In genomic region chr17:4375039-4375748, GRCh38 we compare ENCODE assay signal across 8 cellular contexts. TPM values are rescaled to one million over a fixed set of nuclear protein-coding genes. Genes with fewer than 3 reads are reported as not detected.
A peak's percentile ranks its signal among the peaks of the same experiment; 100 is the strongest.
DNase-seq lines count a peak whose midpoint lies in the region; ATAC-seq, FAIRE-seq and TF ChIP-seq lines count a peak whose summit lies in the region.

No MANE protein-coding gene starts in this region.

- peaks cover 7% of the 10 kb centered on the region for H3K4me1 ChIP-seq in Karpas-422 (ENCODE audit: low read length)
- peaks cover 0 to 4% (median 0%) of the 10 kb centered on the region in 4 experiments; a peak in 2 of 7 replicates for H3K4me1 ChIP-seq in H1 (replicated peaks in 1 of 4; ENCODE audit: control insufficient read depth in 3 of 4, insufficient read depth in 4 of 4, low read length in 3 of 4)

- no peaks in the 10 kb centered on the region for H3K9me2 ChIP-seq in Karpas-422 (replicated peaks; ENCODE audit: insufficient read depth, low read length)

- 0 out of 2 replicates have a peak overlapping the region, but pooled peaks have one; percentile 81 for H2BK15ac ChIP-seq in H1 (ENCODE audit: low read length)

- no peak overlapping the region for H2BK20ac ChIP-seq in H1 (ENCODE audit: low read length)

- no peaks in the 10 kb centered on the region; the same call in 1 of the 2 replicates for H3K23me2 ChIP-seq in H1 (ENCODE audit: low read depth, low read length)

- H2AFZ ChIP-seq in Karpas-422 (ENCODE audit: low read length), result peak overlapping the region; percentile 61; the same call in 1 of the 2 replicates
- H2AFZ ChIP-seq in H1 (ENCODE audit: low read length), result peak overlapping the region; percentile 29

- H2BK5ac ChIP-seq in H1 (ENCODE audit: low read depth, low read length), result no peak overlapping the region

- H3K14ac ChIP-seq in H1 (ENCODE audit: insufficient read length), result no peak overlapping the region

- no peak overlapping the region for H2AK5ac ChIP-seq in H1 (ENCODE audit: low read depth, low read length)

- H3K27ac ChIP-seq in Karpas-422 (ENCODE audit: low read length) (no peak overlapping the region), H1 (ENCODE audit: low read depth, low read length) (no peak overlapping the region)

- no peak overlapping the region for H4K5ac ChIP-seq in H1 (ENCODE audit: insufficient read length, low read depth, low read length)

- H3K4me2 ChIP-seq in Karpas-422 (ENCODE audit: low read depth, low read length, poor library complexity, severe bottlenecking) (no peak overlapping the region), H1 (ENCODE audit: insufficient read depth in 1 of 2, low read depth in 2 of 2, low read length in 2 of 2) (no peak overlapping the region)

- TF ChIP-seq CTCF in GM12864 (IDR thresholded peaks at IDR 0.05; ENCODE audit: low read depth, low read length, missing control alignments), result no peak
- no peak for TF ChIP-seq CTCF in H1 (IDR thresholded peaks at IDR 0.05; ENCODE audit: control extremely low read depth in 1 of 3, insufficient read depth in 1 of 3, low read depth in 1 of 3, low read length in 3 of 3)

- peak overlapping the region; percentile 16 for H4K91ac ChIP-seq in H1 (replicated peaks; ENCODE audit: insufficient read length, low read length)

- H4K8ac ChIP-seq in H1 (ENCODE audit: extremely low read depth, insufficient read depth, low read length), result no peak overlapping the region; the same call in 1 of the 2 replicates

- H3K9ac ChIP-seq in Karpas-422 (ENCODE audit: low read length) (no peak overlapping the region), H1 (replicated peaks in 1 of 4; ENCODE audit: extremely low read depth in 1 of 4, low read depth in 3 of 4, low read length in 3 of 4) (no peak overlapping the region)

- TF ChIP-seq POLR2A in H1 (IDR thresholded peaks at IDR 0.05; ENCODE audit: control extremely low read depth in 1 of 2, low read depth in 2 of 2, low read length in 2 of 2), result no peak

- FAIRE-seq in H1 (lab: Jason Lieb, UNC), result no peak

- no peak for TF ChIP-seq RAD21 in H1 (IDR thresholded peaks at IDR 0.05 in 1 of 2, conservative IDR thresholded peaks at IDR 0.05 in 1 of 2; ENCODE audit: low read depth in 2 of 2, low read length in 2 of 2)

- WGBS in H1 (ENCODE audit: extremely low coverage in 1 of 2, insufficient coverage in 1 of 2, insufficient read length in 1 of 2, insufficient replicate concordance in 2 of 2, low coverage in 1 of 2, low lambda C conversion rate in 2 of 2, missing lambda C conversion rate in 1 of 2), 2 experiments, result 85% methylated on average over 7 of the region's 7 CpGs; no CpG with 5 or more reads in 1 of the 2 experiments

- H4K20me1 ChIP-seq in Karpas-422 (ENCODE audit: insufficient read depth, low read depth, low read length), result no peaks in the 10 kb centered on the region
- H4K20me1 ChIP-seq in H1 (replicated peaks in 1 of 2; ENCODE audit: control insufficient read depth in 1 of 2, insufficient read depth in 2 of 2, low read length in 2 of 2), result no peaks in the 10 kb centered on the region

- ATAC-seq in GM21529 (IDR thresholded peaks at IDR 0.05; ENCODE audit: unreplicated experiment), result peak; percentile 66

- no peaks in the 10 kb centered on the region for H3K27me3 ChIP-seq in Karpas-422 (ENCODE audit: low read length)
- no peaks in the 10 kb centered on the region for H3K27me3 ChIP-seq in H1 (replicated peaks in 1 of 4; ENCODE audit: control insufficient read depth in 3 of 4, extremely low read depth in 1 of 4, insufficient read depth in 3 of 4, low read length in 3 of 4)

- H3K4ac ChIP-seq in H1 (replicated peaks; ENCODE audit: insufficient read length, low read depth, low read length), result peak overlapping the region; percentile 60

- H3K18ac ChIP-seq in H1 (ENCODE audit: extremely low read depth, low read length), result no peak overlapping the region

- no peak for TF ChIP-seq EP300 in H1 (IDR thresholded peaks at IDR 0.05; ENCODE audit: borderline replicate concordance in 1 of 2, low read depth in 2 of 2, low read length in 2 of 2)

- H3K36me3 ChIP-seq in Karpas-422 (ENCODE audit: insufficient read depth, low read length), result no peaks in the 10 kb centered on the region
- H3K36me3 ChIP-seq in H1 (ENCODE audit: control insufficient read depth in 2 of 4, insufficient read depth in 4 of 4, low read length in 3 of 4), result no peaks in the 10 kb centered on the region

- CTCF ChIA-PET in H1 (lab: Charles Lee; ENCODE audit: partially characterized antibody), result interaction anchor here (0.7 kb wide), 1 partner anchor 166 kb away, joined by 3 read pairs; no protein-coding TSS in a partner anchor

- H3K79me2 ChIP-seq in Karpas-422 (ENCODE audit: low read length) (no peaks in the 10 kb centered on the region), H1 (ENCODE audit: control insufficient read depth in 1 of 2, insufficient read depth in 2 of 2, low read length in 2 of 2) (no peaks in the 10 kb centered on the region)

- H3K9me3 ChIP-seq in Karpas-422 (ENCODE audit: low read length) (no peaks in the 10 kb centered on the region), H1 (ENCODE audit: insufficient read depth in 2 of 2, low read depth in 1 of 2, low read length in 1 of 2) (no peaks in the 10 kb centered on the region)

- no peak overlapping the region for H3K23ac ChIP-seq in H1 (ENCODE audit: insufficient read length)

- no peak overlapping the region for H2BK12ac ChIP-seq in H1 (ENCODE audit: low read depth, low read length)

- no peaks in the 10 kb centered on the region for H3K79me1 ChIP-seq in H1 (ENCODE audit: low read depth, low read length)

- POLR2A ChIA-PET in H1 (lab: Charles Lee; ENCODE audit: partially characterized antibody), result interaction anchor here (1.2 to 1.4 kb wide), 2 partner anchors 8 to 27 kb away, joined by 3 to 4 read pairs; partner anchors contain the start of gene UBE2G1

- H2BK120ac ChIP-seq in H1 (replicated peaks; ENCODE audit: low read depth, low read length), result no peak overlapping the region

- peak; percentile 98 for DNase-seq in GM12864 (ENCODE audit: low read depth)
- no peak for DNase-seq in Karpas-422
- no peak for DNase-seq in H1 (ENCODE audit: low read depth in 1 of 2, low spot score in 2 of 2)
- DNase-seq in islet precursor cell, result no peak
- DNase-seq in NCI-H1105 treated with DMSO at 0.1 percent for 48 hours (lab: John Stamatoyannopoulos, UW), result no peak
- no peak for DNase-seq in EL
- no peak for DNase-seq in GM03348 (ENCODE audit: low spot score)

- H3K4me3 ChIP-seq in GM12864 (ENCODE audit: low read depth, low read length), result no peak overlapping the region; the same call in 1 of the 2 replicates
- H3K4me3 ChIP-seq in Karpas-422 (ENCODE audit: low read length), result no peak overlapping the region
- H3K4me3 ChIP-seq in H1 (ENCODE audit: extremely low read depth in 1 of 4, insufficient read depth in 2 of 4, low read depth in 3 of 4, low read length in 4 of 4), result no peak overlapping the region

- no peak overlapping the region for H3K56ac ChIP-seq in H1 (replicated peaks; ENCODE audit: insufficient read length, low read depth, low read length)

TF ChIP-seq in H1, 55 proteins besides CTCF, POLR2A, EP300 and RAD21 (continues in another document):
- TF ChIP-seq ATF2 (IDR thresholded peaks at IDR 0.05; ENCODE audit: low read length), result no peak
- no peak for TF ChIP-seq KDM1A (IDR thresholded peaks at IDR 0.05; ENCODE audit: borderline replicate concordance, low read length)
- TF ChIP-seq POLR2AphosphoS5 (IDR thresholded peaks at IDR 0.05; ENCODE audit: low read depth, low read length), result no peak
- no peak for TF ChIP-seq NANOG (IDR thresholded peaks at IDR 0.05; ENCODE audit: insufficient read depth, low read depth, low read length, poor library complexity, severe bottlenecking)
- TF ChIP-seq, protein P1, sequence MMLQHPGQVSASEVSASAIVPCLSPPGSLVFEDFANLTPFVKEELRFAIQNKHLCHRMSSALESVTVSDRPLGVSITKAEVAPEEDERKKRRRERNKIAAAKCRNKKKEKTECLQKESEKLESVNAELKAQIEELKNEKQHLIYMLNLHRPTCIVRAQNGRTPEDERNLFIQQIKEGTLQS (IDR thresholded peaks at IDR 0.05; ENCODE audit: insufficient read depth, low read depth, low read length), result no peak
- no peak for TF ChIP-seq RBBP5 (IDR thresholded peaks at IDR 0.05; ENCODE audit: borderline replicate concordance, low read depth, low read length)
- no peak for TF ChIP-seq CBX8 (IDR thresholded peaks at IDR 0.05; ENCODE audit: borderline replicate concordance, low read depth, low read length)

RNA-seq across cellular contexts. Expression of gene UBE2G1, which starts 8.7 kb away (rescaled TPM):
- total RNA-seq in Karpas-422 (2014; rRNA removed; shearing (Covaris generic); ENCODE audit: low replicate concordance), result 45.2 and 60.8 TPM in 2 replicates
- 168 and 170 TPM in 2 replicates for total RNA-seq in H1 (2021; fragmentation: NEBNext Ultra II Directional; extraction: Animal tissue kit (Norgen Biotek cat#: 25700))
- 57.8 and 73.9 TPM in 2 replicates for polyA plus RNA-seq in H1 (2011; rRNA removed)
- polyA plus RNA-seq in H1 (2011; cell fraction: cytosol; rRNA removed), result 76.4 TPM
- polyA plus RNA-seq in H1 (2011; cell fraction: nucleus; rRNA removed), result 44.5 TPM
- polyA plus RNA-seq in H1 (2012, experiment 1 of 2), result 74.2 to 100 TPM (median 93.0 TPM) in 4 replicates
- 39.9 TPM for polyA plus RNA-seq in H1 (2012, experiment 2 of 2)
- 88.5 TPM for polyA plus RNA-seq in H1 (2013, experiment 1 of 2)
- 88.7 TPM for polyA plus RNA-seq in H1 (2013, experiment 2 of 2)
- polyA minus RNA-seq in H1 (2011; rRNA and poly(A)+ RNA removed), result 55.5 and 68.1 TPM in 2 replicates
- polyA minus RNA-seq in H1 (2011; cell fraction: cytosol; rRNA and poly(A)+ RNA removed), result 94.1 TPM
- 74.8 TPM for polyA minus RNA-seq in H1 (2011; cell fraction: nucleus; rRNA and poly(A)+ RNA removed)

RNA-seq across cellular contexts. Expression of gene SPNS3, which starts 58.5 kb away (rescaled TPM):
- 4.1 and 12.9 TPM in 2 replicates for total RNA-seq in Karpas-422 (2014; rRNA removed; shearing (Covaris generic); ENCODE audit: low replicate concordance)
- not detected in 2 replicates for total RNA-seq in H1 (2021; fragmentation: NEBNext Ultra II Directional; extraction: Animal tissue kit (Norgen Biotek cat#: 25700))
- polyA plus RNA-seq in H1 (2011; rRNA removed), result 0.08 TPM in 1 of 2 replicates, not detected in the other
- polyA plus RNA-seq in H1 (2011; cell fraction: cytosol; rRNA removed), result 0.04 TPM
- not detected for polyA plus RNA-seq in H1 (2011; cell fraction: nucleus; rRNA removed)
- polyA plus RNA-seq in H1 (2012, experiment 1 of 2), result not detected in 4 replicates
- polyA plus RNA-seq in H1 (2012, experiment 2 of 2), result not detected
- polyA plus RNA-seq in H1 (2013, experiment 1 of 2), result 0.06 TPM
- 0.02 TPM for polyA plus RNA-seq in H1 (2013, experiment 2 of 2)
- polyA minus RNA-seq in H1 (2011; rRNA and poly(A)+ RNA removed), result not detected in 2 replicates
- polyA minus RNA-seq in H1 (2011; cell fraction: cytosol; rRNA and poly(A)+ RNA removed), result not detected
- not detected for polyA minus RNA-seq in H1 (2011; cell fraction: nucleus; rRNA and poly(A)+ RNA removed)
